Comparison of ENCODE assay signal across 25 cellular contexts in the genomic region with DNA sequence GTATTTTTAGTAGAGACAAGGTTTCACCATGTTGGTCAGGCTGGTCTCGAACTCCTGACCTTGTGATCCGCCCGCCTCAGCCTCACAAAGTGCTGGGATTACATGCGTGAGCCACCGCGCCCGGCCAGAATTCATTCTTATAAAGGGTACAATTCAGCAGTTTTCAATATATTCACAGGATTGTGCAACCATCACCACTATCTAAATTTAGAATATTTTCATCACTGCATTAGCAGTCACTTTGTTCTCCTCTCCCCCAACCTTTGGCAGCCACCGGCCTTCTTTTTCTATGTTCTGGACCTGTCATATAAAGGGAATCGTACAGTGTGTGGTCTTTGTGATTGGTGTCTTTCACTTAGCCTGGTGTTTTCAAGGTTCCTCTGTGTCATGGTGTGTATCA. TPM values are rescaled to one million over a fixed set of nuclear protein-coding genes. Genes with fewer than 3 reads are reported as not detected.
DNase-seq lines count a peak whose midpoint lies in the region; ATAC-seq and TF ChIP-seq lines count a peak whose summit lies in the region.
"Had no signal": no experiment of that assay in that cellular context is flagged by ENCODE, and none has a peak within 500 bp of the region (broad histone marks: within the 10 kb centered on the region; RNA-seq: fewer than 3 reads in every experiment).

No MANE protein-coding gene starts in this region.

- H3K4me1 ChIP-seq in right cardiac atrium (ENCODE audit: control insufficient read depth, insufficient read depth, low read length) = peaks cover 11% of the 10 kb centered on the region
- no peaks in the 10 kb centered on the region for H3K4me1 ChIP-seq in naive thymus-derived CD4-positive, alpha-beta T cell (ENCODE audit: control insufficient read depth in 2 of 2, insufficient read depth in 2 of 2, low read length in 2 of 2)

- intact Hi-C loops in right cardiac atrium (cut with DNase I) = no loop called here
- intact Hi-C loops in naive thymus-derived CD4-positive, alpha-beta T cell (cut with micrococcal nuclease) = no loop called here

- H3K4me3 Mint-ChIP-seq in endothelial cell (ENCODE audit: unreplicated experiment) = no peak overlapping the region
- H3K4me3 Mint-ChIP-seq in activated T-cell treated with anti-CD3 and anti-CD28 coated beads, Interleukin-2, amount 50 U/mL, for 24 hours = no peak overlapping the region
- no peak overlapping the region for H3K4me3 Mint-ChIP-seq in activated T-cell treated with anti-CD3 and anti-CD28 coated beads, Interleukin-2, amount 50 U/mL, for 72 hours
- no peak overlapping the region for H3K4me3 Mint-ChIP-seq in naive thymus-derived CD4-positive, alpha-beta T cell
- H3K4me3 Mint-ChIP-seq: activated naive CD8-positive, alpha-beta T cell treated with anti-CD3 and anti-CD28 coated beads for 36 hours had no signal

- no peaks in the 10 kb centered on the region for H3K27me3 ChIP-seq in right cardiac atrium (ENCODE audit: control insufficient read depth, insufficient read depth)
- H3K27me3 ChIP-seq in naive thymus-derived CD4-positive, alpha-beta T cell (ENCODE audit: control insufficient read depth in 2 of 2, insufficient read depth in 2 of 2, low read length in 2 of 2) = no peaks in the 10 kb centered on the region
- H3K27me3 ChIP-seq: body of pancreas, esophagus squamous epithelium, ovary, suprapubic skin had no signal

- POLR2A ChIA-PET in naive thymus-derived CD4-positive, alpha-beta T cell (lab: Charles Lee) = no interaction called here

- H3K9me3 Mint-ChIP-seq in endothelial cell (ENCODE audit: unreplicated experiment) = no peaks in the 10 kb centered on the region
- no peaks in the 10 kb centered on the region for H3K9me3 Mint-ChIP-seq in activated T-cell treated with anti-CD3 and anti-CD28 coated beads, Interleukin-2, amount 50 U/mL, for 24 hours
- no peaks in the 10 kb centered on the region for H3K9me3 Mint-ChIP-seq in activated T-cell treated with anti-CD3 and anti-CD28 coated beads, Interleukin-2, amount 50 U/mL, for 72 hours
- peaks cover 0 to 3% (median 0%) of the 10 kb centered on the region in 11 donors for H3K9me3 Mint-ChIP-seq in naive thymus-derived CD4-positive, alpha-beta T cell
- H3K9me3 Mint-ChIP-seq: activated naive CD8-positive, alpha-beta T cell treated with anti-CD3 and anti-CD28 coated beads for 36 hours had no signal

- peak in 1 of 2 donors; percentile 50 for ATAC-seq in right cardiac atrium
- no peak for ATAC-seq in activated T-cell treated with anti-CD3 and anti-CD28 coated beads, Interleukin-2, amount 50 U/mL, for 72 hours (replicated peaks in 1 of 2)
- no peak for ATAC-seq in naive thymus-derived CD4-positive, alpha-beta T cell
- ATAC-seq: body of pancreas, left colon had no signal

- H3K4me3 ChIP-seq in right cardiac atrium (ENCODE audit: low read length) = no peak overlapping the region
- H3K4me3 ChIP-seq in naive thymus-derived CD4-positive, alpha-beta T cell (ENCODE audit: low read length) = no peak overlapping the region
- H3K4me3 ChIP-seq: body of pancreas, esophagus squamous epithelium, ovary, suprapubic skin had no signal

- 68% methylated on average over 9 of the region's 9 CpGs for WGBS in right cardiac atrium

- peak overlapping the region; percentile 84 for H3K27ac ChIP-seq in right cardiac atrium (ENCODE audit: low read length)
- no peak overlapping the region for H3K27ac ChIP-seq in naive thymus-derived CD4-positive, alpha-beta T cell (ENCODE audit: low read depth, low read length)
- H3K27ac ChIP-seq: body of pancreas, esophagus squamous epithelium, ovary, suprapubic skin had no signal

- TF ChIP-seq CTCF in endothelial cell (IDR thresholded peaks at IDR 0.05; ENCODE audit: unreplicated experiment) = no peak

- no peaks in the 10 kb centered on the region for H3K9me3 ChIP-seq in right cardiac atrium (ENCODE audit: control insufficient read depth, low read length)
- H3K9me3 ChIP-seq in naive thymus-derived CD4-positive, alpha-beta T cell (ENCODE audit: control insufficient read depth in 2 of 3, low read length in 3 of 3) = no peaks in the 10 kb centered on the region
- H3K9me3 ChIP-seq: body of pancreas, Caco-2, esophagus squamous epithelium, ovary, suprapubic skin had no signal

- peaks cover 85% of the 10 kb centered on the region for H3K4me1 Mint-ChIP-seq in endothelial cell (ENCODE audit: unreplicated experiment)
- no peaks in the 10 kb centered on the region for H3K4me1 Mint-ChIP-seq in activated T-cell treated with anti-CD3 and anti-CD28 coated beads, Interleukin-2, amount 50 U/mL, for 24 hours (ENCODE audit: low read depth)
- H3K4me1 Mint-ChIP-seq in activated T-cell treated with anti-CD3 and anti-CD28 coated beads, Interleukin-2, amount 50 U/mL, for 72 hours (ENCODE audit: low read depth) = no peaks in the 10 kb centered on the region
- peaks cover 0 to 7% (median 0%) of the 10 kb centered on the region in 7 donors for H3K4me1 Mint-ChIP-seq in naive thymus-derived CD4-positive, alpha-beta T cell
- H3K4me1 Mint-ChIP-seq: activated naive CD8-positive, alpha-beta T cell treated with anti-CD3 and anti-CD28 coated beads for 36 hours had no signal

- CTCF ChIA-PET in naive thymus-derived CD4-positive, alpha-beta T cell (lab: Charles Lee) = no interaction called here

- peaks cover 7% of the 10 kb centered on the region for H3K36me3 Mint-ChIP-seq in endothelial cell (ENCODE audit: low read depth, unreplicated experiment)
- H3K36me3 Mint-ChIP-seq in activated T-cell treated with anti-CD3 and anti-CD28 coated beads, Interleukin-2, amount 50 U/mL, for 24 hours (ENCODE audit: low read depth) = no peaks in the 10 kb centered on the region
- H3K36me3 Mint-ChIP-seq in activated T-cell treated with anti-CD3 and anti-CD28 coated beads, Interleukin-2, amount 50 U/mL, for 72 hours (ENCODE audit: insufficient read depth in 2 of 2) = no peaks in the 10 kb centered on the region
- H3K36me3 Mint-ChIP-seq in naive thymus-derived CD4-positive, alpha-beta T cell = no peaks in the 10 kb centered on the region
- H3K36me3 Mint-ChIP-seq: activated naive CD8-positive, alpha-beta T cell treated with anti-CD3 and anti-CD28 coated beads for 36 hours had no signal

- peak overlapping the region; percentile 41 for H3K27ac Mint-ChIP-seq in endothelial cell (ENCODE audit: unreplicated experiment)
- H3K27ac Mint-ChIP-seq in activated T-cell treated with anti-CD3 and anti-CD28 coated beads, Interleukin-2, amount 50 U/mL, for 24 hours = no peak overlapping the region
- no peak overlapping the region for H3K27ac Mint-ChIP-seq in activated T-cell treated with anti-CD3 and anti-CD28 coated beads, Interleukin-2, amount 50 U/mL, for 72 hours
- no peak overlapping the region for H3K27ac Mint-ChIP-seq in naive thymus-derived CD4-positive, alpha-beta T cell
- H3K27ac Mint-ChIP-seq: activated naive CD8-positive, alpha-beta T cell treated with anti-CD3 and anti-CD28 coated beads for 36 hours had no signal

- DNase-seq in EH (ENCODE audit: low read depth) = peak; percentile 29
- DNase-seq in NOMO-1 treated with DMSO at 0.1 percent for 48 hours (lab: John Stamatoyannopoulos, UW; ENCODE audit: unreplicated experiment) = peak; percentile 53
- DNase-seq in endothelial cell (ENCODE audit: low spot score) = no peak
- peak in 2 of 3 donors; percentile 41 to 73 for DNase-seq in right cardiac atrium
- DNase-seq in activated T-cell treated with anti-CD3 and anti-CD28 coated beads, Interleukin-2, amount 50 U/mL, for 24 hours = no peak
- DNase-seq in SKM-1 (lab: John Stamatoyannopoulos, UW; ENCODE audit: unreplicated experiment) = no peak
- DNase-seq in activated T-cell treated with anti-CD3 and anti-CD28 coated beads, Interleukin-2, amount 50 U/mL, for 72 hours = no peak
- DNase-seq in naive thymus-derived CD4-positive, alpha-beta T cell = no peak
- DNase-seq: activated CD4-positive, alpha-beta T cell treated with anti-CD3 and anti-CD28 coated beads for 48 hours; activated naive CD8-positive, alpha-beta T cell treated with anti-CD3 and anti-CD28 coated beads for 36 hours; body of pancreas; Caco-2; DMS79 treated with DMSO at 0.1 percent for 48 hours; effector CD8-positive, alpha-beta T cell; esophagus squamous epithelium; GOT3; head of caudate nucleus; left colon; mesendoderm; NCI-H1436 treated with DMSO at 0.1 percent for 48 hours; NCI-H2171 treated with DMSO at 0.1 percent for 48 hours; NCI-H526; ovary; SHP77 had no signal

- no peaks in the 10 kb centered on the region for H3K36me3 ChIP-seq in naive thymus-derived CD4-positive, alpha-beta T cell (ENCODE audit: control insufficient read depth in 2 of 3, insufficient read depth in 3 of 3, low read length in 3 of 3)
- H3K36me3 ChIP-seq: esophagus squamous epithelium, ovary, suprapubic skin had no signal

- H3K27me3 Mint-ChIP-seq in endothelial cell (ENCODE audit: unreplicated experiment) = peaks cover 13% of the 10 kb centered on the region
- no peaks in the 10 kb centered on the region for H3K27me3 Mint-ChIP-seq in activated T-cell treated with anti-CD3 and anti-CD28 coated beads, Interleukin-2, amount 50 U/mL, for 24 hours
- no peaks in the 10 kb centered on the region for H3K27me3 Mint-ChIP-seq in activated T-cell treated with anti-CD3 and anti-CD28 coated beads, Interleukin-2, amount 50 U/mL, for 72 hours (ENCODE audit: low read depth)
- H3K27me3 Mint-ChIP-seq in naive thymus-derived CD4-positive, alpha-beta T cell = peaks cover 0 to 11% (median 0%) of the 10 kb centered on the region in 5 donors

RNA-seq across cellular contexts. Expression of a gene that starts 40.7 kb away (rescaled TPM):
- 83.8 TPM for total RNA-seq in endothelial cell (ENCODE audit: unreplicated experiment)
- 10 to 100 TPM; 12.0 to 13.8 (median 12.7) TPM for total RNA-seq in right cardiac atrium
- polyA plus RNA-seq in right cardiac atrium = 13.0 TPM
- total RNA-seq in activated T-cell treated with anti-CD3 and anti-CD28 coated beads, Interleukin-2, amount 50 U/mL, for 72 hours = under 1 TPM; 0.07 to 0.16 TPM
- total RNA-seq in naive thymus-derived CD4-positive, alpha-beta T cell = under 1 TPM in 1 of 5 experiments, not detected in 4; 0.16 TPM
- under 1 TPM in 1 of 2 donors, not detected in 1; 0.08 TPM for polyA plus RNA-seq in naive thymus-derived CD4-positive, alpha-beta T cell

Comparison
In these comparisons a context has a peak if more than half of its experiments do, and no peak if none do; other contexts are left out.
1. DNase-seq: peak in EH (single experiment), NOMO-1 treated with DMSO at 0.1 percent for 48 hours (single experiment) and right cardiac atrium (2 of 3); none in endothelial cell (single experiment), activated T-cell treated with anti-CD3 and anti-CD28 coated beads, Interleukin-2, amount 50 U/mL, for 24 hours (single experiment), SKM-1 (single experiment), activated T-cell treated with anti-CD3 and anti-CD28 coated beads, Interleukin-2, amount 50 U/mL, for 72 hours (0 of 2) and naive thymus-derived CD4-positive, alpha-beta T cell (0 of 9).
2. RNA of a gene that starts 40.7 kb away (total RNA-seq): 83.8 TPM in endothelial cell (single experiment) and 12.0 to 13.8 TPM in right cardiac atrium; 0.07 to 0.16 TPM in activated T-cell treated with anti-CD3 and anti-CD28 coated beads, Interleukin-2, amount 50 U/mL, for 72 hours and 0.16 TPM in naive thymus-derived CD4-positive, alpha-beta T cell; every median in the first group is over 10 times any median in the second.